ENCODE assay signal across 9 cellular contexts in genomic region chr11:33701831-33702230, GRCh38. TPM values are rescaled to one million over a fixed set of nuclear protein-coding genes. Genes with fewer than 3 reads are reported as not detected.
DNase-seq lines count a peak whose midpoint lies in the region; ATAC-seq and TF ChIP-seq lines count a peak whose summit lies in the region.
"Had no signal": no experiment of that assay in that cellular context is flagged by ENCODE, and none has a peak within 500 bp of the region (broad histone marks: within the 10 kb centered on the region; RNA-seq: fewer than 3 reads in every experiment).

No MANE protein-coding gene starts in this region.

- CTCF ChIA-PET in activated CD8-positive, alpha-beta T cell treated with anti-CD3 and anti-CD28 coated beads, Interleukin-2, amount 10 ng/mL, durations not matched to agents 7 days and 5 days (lab: Charles Lee) = interaction anchor here (0.6 to 3.5 kb wide), 5 partner anchors 14 to 128 kb away, joined by 3 to 19 read pairs (median 3); no protein-coding TSS in a partner anchor

- no peaks in the 10 kb centered on the region for H3K27me3 ChIP-seq in Peyer's patch

- peaks cover 64% of the 10 kb centered on the region for H3K4me1 Mint-ChIP-seq in osteocyte (ENCODE audit: unreplicated experiment)
- peaks cover 24% of the 10 kb centered on the region for H3K4me1 Mint-ChIP-seq in activated CD8-positive, alpha-beta T cell treated with anti-CD3 and anti-CD28 coated beads, Interleukin-2, amount 10 ng/mL, durations not matched to agents 7 days and 5 days (ENCODE audit: low read depth)

- no peaks in the 10 kb centered on the region for H3K9me3 Mint-ChIP-seq in osteocyte (ENCODE audit: unreplicated experiment)
- H3K9me3 Mint-ChIP-seq in activated CD8-positive, alpha-beta T cell treated with anti-CD3 and anti-CD28 coated beads, Interleukin-2, amount 10 ng/mL, durations not matched to agents 7 days and 5 days (ENCODE audit: insufficient read depth) = no peaks in the 10 kb centered on the region

- no peak for ATAC-seq in HG02678 (IDR thresholded peaks at IDR 0.05; ENCODE audit: unreplicated experiment)
- ATAC-seq in activated CD8-positive, alpha-beta T cell treated with anti-CD3 and anti-CD28 coated beads, Interleukin-2, amount 10 ng/mL, durations not matched to agents 7 days and 5 days = no peak

- peaks cover 9% of the 10 kb centered on the region for H3K36me3 Mint-ChIP-seq in osteocyte (ENCODE audit: unreplicated experiment)
- no peaks in the 10 kb centered on the region for H3K36me3 Mint-ChIP-seq in activated CD8-positive, alpha-beta T cell treated with anti-CD3 and anti-CD28 coated beads, Interleukin-2, amount 10 ng/mL, durations not matched to agents 7 days and 5 days (ENCODE audit: low read depth)

- H3K27me3 Mint-ChIP-seq in osteocyte (ENCODE audit: unreplicated experiment) = no peaks in the 10 kb centered on the region
- peaks cover 16% of the 10 kb centered on the region for H3K27me3 Mint-ChIP-seq in activated CD8-positive, alpha-beta T cell treated with anti-CD3 and anti-CD28 coated beads, Interleukin-2, amount 10 ng/mL, durations not matched to agents 7 days and 5 days (ENCODE audit: low read depth)

- H3K4me3 ChIP-seq in Peyer's patch = no peak overlapping the region
- no peak overlapping the region for H3K4me3 ChIP-seq in fibroblast of villous mesenchyme (ENCODE audit: low read depth, low read length)

- POLR2A ChIA-PET in activated CD8-positive, alpha-beta T cell treated with anti-CD3 and anti-CD28 coated beads, Interleukin-2, amount 10 ng/mL, durations not matched to agents 7 days and 5 days (lab: Charles Lee) = no interaction called here

- H3K36me3 ChIP-seq in Peyer's patch = peaks cover 0 to 6% (median 0%) of the 10 kb centered on the region in 3 donors

- peak overlapping the region; percentile 27 for H3K4me3 Mint-ChIP-seq in osteocyte (ENCODE audit: unreplicated experiment)
- no peak overlapping the region for H3K4me3 Mint-ChIP-seq in activated CD8-positive, alpha-beta T cell treated with anti-CD3 and anti-CD28 coated beads, Interleukin-2, amount 10 ng/mL, durations not matched to agents 7 days and 5 days

- H3K27ac ChIP-seq in Peyer's patch = peak overlapping the region; percentile 56 to 91 (median 69)

- TF ChIP-seq POLR2A in Peyer's patch (IDR thresholded peaks at IDR 0.05) = no peak

- H3K9me3 ChIP-seq in Peyer's patch = no peaks in the 10 kb centered on the region

- peak overlapping the region; percentile 97 for H3K27ac Mint-ChIP-seq in osteocyte (ENCODE audit: unreplicated experiment)
- no peak overlapping the region for H3K27ac Mint-ChIP-seq in activated CD8-positive, alpha-beta T cell treated with anti-CD3 and anti-CD28 coated beads, Interleukin-2, amount 10 ng/mL, durations not matched to agents 7 days and 5 days

- DNase-seq in CD1c-positive myeloid dendritic cell (ENCODE audit: extremely low spot score) (peak; percentile 28), Peyer's patch (no peak), fibroblast of villous mesenchyme (ENCODE audit: low read depth) (peak; percentile 86), osteocyte (ENCODE audit: extremely low spot score, unreplicated experiment) (no peak)
- no peak for DNase-seq in activated T-cell treated with anti-CD3 and anti-CD28 coated beads, Interleukin-2, amount 50 U/mL, for 1 hour
- no peak for DNase-seq in stimulated activated CD8-positive, alpha-beta memory T cell treated with anti-CD3 and anti-CD28 coated beads, Interleukin-4, amount 100 ng/mL, for 48 hours
- DNase-seq in activated CD8-positive, alpha-beta T cell treated with anti-CD3 and anti-CD28 coated beads, Interleukin-2, amount 10 ng/mL, durations not matched to agents 7 days and 5 days = no peak

- TF ChIP-seq CTCF in Peyer's patch (IDR thresholded peaks at IDR 0.05) (no peak), fibroblast of villous mesenchyme (IDR thresholded peaks at IDR 0.05; ENCODE audit: insufficient read depth, low read depth, low read length) (no peak), osteocyte (IDR thresholded peaks at IDR 0.05) (no peak)

- H3K4me1 ChIP-seq in Peyer's patch = peaks cover 6 to 28% (median 18%) of the 10 kb centered on the region in 4 donors

RNA-seq across cellular contexts. Expression of gene C11orf91, which starts 1.2 kb away (rescaled TPM):
- total RNA-seq in Peyer's patch (not detected), fibroblast of villous mesenchyme (not detected in 2 replicates), osteocyte (0.75 TPM in 1 of 2 replicates, not detected in the other)
- not detected for total RNA-seq in activated CD8-positive, alpha-beta T cell treated with anti-CD3 and anti-CD28 coated beads, Interleukin-2, amount 10 ng/mL, durations not matched to agents 7 days and 5 days
- total RNA-seq: kidney epithelial cell had no signal

RNA-seq across cellular contexts. Expression of gene CD59, which starts 34.4 kb away (rescaled TPM):
- total RNA-seq in Peyer's patch (10 to 100 TPM; 48.7 to 85.1 (median 56.1) TPM), fibroblast of villous mesenchyme (206 and 279 TPM in 2 replicates), osteocyte (857 and 912 TPM in 2 replicates)
- 10 to 100 TPM; 33.7 to 35.1 TPM for total RNA-seq in activated CD8-positive, alpha-beta T cell treated with anti-CD3 and anti-CD28 coated beads, Interleukin-2, amount 10 ng/mL, durations not matched to agents 7 days and 5 days

Comparison
In these comparisons a context has a peak if more than half of its experiments do, and no peak if none do; other contexts are left out.
1. DNase-seq: peak in CD1c-positive myeloid dendritic cell (single experiment) and fibroblast of villous mesenchyme (single experiment); none in Peyer's patch (0 of 3), osteocyte (single experiment), activated T-cell treated with anti-CD3 and anti-CD28 coated beads, Interleukin-2, amount 50 U/mL, for 1 hour (single experiment), stimulated activated CD8-positive, alpha-beta memory T cell treated with anti-CD3 and anti-CD28 coated beads, Interleukin-4, amount 100 ng/mL, for 48 hours (single experiment) and activated CD8-positive, alpha-beta T cell treated with anti-CD3 and anti-CD28 coated beads, Interleukin-2, amount 10 ng/mL, durations not matched to agents 7 days and 5 days (single experiment).